Comparison of ENCODE assay signal across 26 cellular contexts in genomic region chr5:32342656-32343055, GRCh38. TPM values are rescaled to one million over a fixed set of nuclear protein-coding genes. Genes with fewer than 3 reads are reported as not detected.
DNase-seq lines count a peak whose midpoint lies in the region; ATAC-seq and TF ChIP-seq lines count a peak whose summit lies in the region.
"Had no signal": no experiment of that assay in that cellular context is flagged by ENCODE, and none has a peak within 500 bp of the region (broad histone marks: within the 10 kb centered on the region; RNA-seq: fewer than 3 reads in every experiment).

No MANE protein-coding gene starts in this region.

- no peaks in the 10 kb centered on the region for H3K9me2 ChIP-seq in SK-N-SH

- no peak for TF ChIP-seq CTCF in SK-N-SH (IDR thresholded peaks at IDR 0.05)

- peaks cover 0 to 4% of the 10 kb centered on the region in 2 experiments; a peak in 1 of 4 replicates for H3K4me1 ChIP-seq in SK-N-SH (ENCODE audit: control insufficient read depth in 1 of 2, insufficient read depth in 2 of 2, low read depth in 1 of 2, low read length in 1 of 2)
- H3K4me1 ChIP-seq: BLaER1 treated with 17β-estradiol and CSF1 and Interleukin-3, amounts not matched to agents 10 nM and 100 nM; Caco-2 had no signal

- CTCF ChIA-PET in SK-N-SH (lab: Yijun Ruan, JAX), result interaction anchor here (1.0 to 5.3 kb wide), 9 partner anchors 9 to 266 kb away, joined by 3 to 28 read pairs (median 5); no protein-coding TSS in a partner anchor

- peaks cover 0 to 5% of the 10 kb centered on the region in 2 experiments for H3K36me3 ChIP-seq in SK-N-SH (replicated peaks in 1 of 2; ENCODE audit: control insufficient read depth in 1 of 2, insufficient read depth in 2 of 2, low read length in 1 of 2)

- no peak overlapping the region for H2AFZ ChIP-seq in SK-N-SH (ENCODE audit: low read depth)
- H2AFZ ChIP-seq: GM23248 had no signal

- WGBS in SK-N-SH (ENCODE audit: low lambda C conversion rate), result 11% methylated on average over 4 of the region's 4 CpGs

- TF ChIP-seq RAD21 in SK-N-SH (IDR thresholded peaks at IDR 0.05; ENCODE audit: low read length), result peak; percentile 48

- no peaks in the 10 kb centered on the region for H4K20me1 ChIP-seq in SK-N-SH (ENCODE audit: insufficient read depth)
- H4K20me1 ChIP-seq: BLaER1 treated with 17β-estradiol and CSF1 and Interleukin-3, amounts not matched to agents 10 nM and 100 nM had no signal

- H3K4me2 ChIP-seq in SK-N-SH, result no peak overlapping the region
- H3K4me2 ChIP-seq: BLaER1 treated with 17β-estradiol and CSF1 and Interleukin-3, amounts not matched to agents 10 nM and 100 nM had no signal

- ATAC-seq in GM18517 (IDR thresholded peaks at IDR 0.05; ENCODE audit: unreplicated experiment) (no peak), HG03378 (IDR thresholded peaks at IDR 0.05; ENCODE audit: unreplicated experiment) (no peak)
- ATAC-seq: naive thymus-derived CD8-positive, alpha-beta T cell; Right ventricle myocardium inferior; stimulated activated memory B cell treated with anti-CD40 and anti-IgM and Interleukin-4, amounts not matched to agents 10 μg/mL and 1 μg/mL and 100 μg/mL, for 72 hours had no signal

- H3K9me3 ChIP-seq in SK-N-SH, result peaks cover 19% of the 10 kb centered on the region; the same call in 1 of the 2 replicates

- H3K4me3 ChIP-seq in SK-N-SH (ENCODE audit: low read depth in 2 of 2, low read length in 1 of 2), result no peak overlapping the region
- H3K4me3 ChIP-seq: BLaER1 treated with 17β-estradiol and CSF1 and Interleukin-3, amounts not matched to agents 10 nM and 100 nM; GM23248 had no signal

- H3K27me3 ChIP-seq in SK-N-SH (ENCODE audit: insufficient read depth), result no peaks in the 10 kb centered on the region
- H3K27me3 ChIP-seq: BLaER1 treated with 17β-estradiol and CSF1 and Interleukin-3, amounts not matched to agents 10 nM and 100 nM had no signal

- POLR2A ChIA-PET in SK-N-SH (lab: Yijun Ruan, JAX), result no interaction called here

- TF ChIP-seq EP300 in SK-N-SH (IDR thresholded peaks at IDR 0.05; ENCODE audit: borderline replicate concordance in 1 of 2, low read depth in 1 of 2, low read length in 1 of 2), result no peak

- H3K79me2 ChIP-seq in SK-N-SH (ENCODE audit: insufficient read depth), result no peaks in the 10 kb centered on the region

- H3F3A ChIP-seq in SK-N-SH (replicated peaks; ENCODE audit: insufficient read depth), result peaks cover 3% of the 10 kb centered on the region

- no peak overlapping the region for H3K27ac ChIP-seq in SK-N-SH (ENCODE audit: low read depth in 2 of 2, low read length in 1 of 2)
- H3K27ac ChIP-seq: BLaER1 treated with 17β-estradiol and CSF1 and Interleukin-3, amounts not matched to agents 10 nM and 100 nM; GM23248 had no signal

- no peak overlapping the region for H3K9ac ChIP-seq in SK-N-SH
- H3K9ac ChIP-seq: BLaER1 treated with 17β-estradiol and CSF1 and Interleukin-3, amounts not matched to agents 10 nM and 100 nM; GM23248 had no signal

- DNase-seq in Ammon's horn (ENCODE audit: low spot score) (peak; percentile 27), LHCN-M2 (ENCODE audit: low read depth) (peak; percentile 19), NCI-H2227 (lab: John Stamatoyannopoulos, UW; ENCODE audit: unreplicated experiment) (peak; percentile 61), SK-N-SH (peak; percentile 22), T1000 (lab: John Stamatoyannopoulos, UW) (no peak)
- no peak for DNase-seq in activated CD4-positive, alpha-beta T cell treated with anti-CD3 and anti-CD28 coated beads, Interleukin-2, amount 50 U/mL, for 4 hours
- DNase-seq: ACHN; activated CD4-positive, alpha-beta memory T cell treated with anti-CD3 and anti-CD28 coated beads, Interleukin-2, amount 10 ng/mL, durations not matched to agents 7 days and 5 days; aorta; Caco-2; dermis blood vessel endothelial cell; GM23248; HFFc6; KBM-7; midbrain; MV-4-11; naive thymus-derived CD8-positive, alpha-beta T cell; NCI-H82; OCI-M1; stimulated activated CD4-positive, alpha-beta T cell treated with anti-CD3 and anti-CD28 coated beads, Interleukin-4, amount 100 ng/mL, for 1 hour; T-helper 9 cell had no signal

TF ChIP-seq in SK-N-SH, 30 proteins besides CTCF, POLR2A, EP300 and RAD21:
- TF ChIP-seq PBX3 (IDR thresholded peaks at IDR 0.05) (no peak), MAX (IDR thresholded peaks at IDR 0.05; ENCODE audit: low read depth) (no peak), FOXJ3 (CRISPR knock-in tag; IDR thresholded peaks at IDR 0.05) (no peak), POLR2AphosphoS5 (IDR thresholded peaks at IDR 0.05; ENCODE audit: low read depth, low read length) (no peak), GATA2 (CRISPR knock-in tag; IDR thresholded peaks at IDR 0.05) (no peak), IRF3 (IDR thresholded peaks at IDR 0.05; ENCODE audit: low read depth, low read length) (no peak), USF2 (IDR thresholded peaks at IDR 0.05; ENCODE audit: borderline replicate concordance, low read depth, low read length) (no peak)

RNA-seq across cellular contexts. Expression of gene MTMR12, which starts 29.9 kb away (rescaled TPM):
- total RNA-seq in LHCN-M2 (2014; rRNA removed), result 9.7 and 17.1 TPM in 2 replicates
- polyA plus RNA-seq in LHCN-M2 (2012), result 6.9 TPM
- polyA plus RNA-seq in SK-N-SH (2012; rRNA removed), result 10.9 and 13.2 TPM in 2 replicates
- polyA plus RNA-seq in SK-N-SH (2012; cell fraction: cytosol; rRNA removed), result 12.3 and 12.6 TPM in 2 replicates
- 7.8 and 11.3 TPM in 2 replicates for polyA plus RNA-seq in SK-N-SH (2012; cell fraction: nucleus; rRNA removed)

Comparison
In these comparisons a context has a peak if more than half of its experiments do, and no peak if none do; other contexts are left out.
1. DNase-seq: peak in Ammon's horn (single experiment), LHCN-M2 (single experiment), NCI-H2227 (single experiment) and SK-N-SH (single experiment); none in activated CD4-positive, alpha-beta T cell treated with anti-CD3 and anti-CD28 coated beads, Interleukin-2, amount 50 U/mL, for 4 hours (0 of 2) and T1000 (single experiment).